Comparison of ENCODE assay signal across 18 cellular contexts in genomic region chr20:19275038-19275629, GRCh38.
DNase-seq lines count a peak whose midpoint lies in the region; ATAC-seq and TF ChIP-seq lines count a peak whose summit lies in the region.
"Had no signal": no experiment of that assay in that cellular context is flagged by ENCODE, and none has a peak within 500 bp of the region (broad histone marks: within the 10 kb centered on the region; RNA-seq: fewer than 3 reads in every experiment).

No MANE protein-coding gene starts in this region.

- no TSS peak for BruUV-seq in PC-3 (replicated peaks; lab: Mats Ljungman, UMichigan)

- POLR2A ChIA-PET in PC-3 (lab: Charles Lee; ENCODE audit: unreplicated experiment): no interaction called here

- H3K36me3 ChIP-seq in adrenal gland (replicated peaks in 1 of 2): no peaks in the 10 kb centered on the region
- no peaks in the 10 kb centered on the region for H3K36me3 ChIP-seq in mucosa of descending colon (ENCODE audit: low read depth)
- no peaks in the 10 kb centered on the region for H3K36me3 ChIP-seq in thyroid gland
- H3K36me3 ChIP-seq in PC-3 (ENCODE audit: low read depth, low read length): no peaks in the 10 kb centered on the region
- H3K36me3 ChIP-seq: SJCRH30, thoracic aorta had no signal

- CTCF ChIA-PET in PC-3 (lab: Charles Lee): no interaction called here

- TF ChIP-seq POLR2A in adrenal gland (IDR thresholded peaks at IDR 0.05): no peak
- no peak for TF ChIP-seq POLR2A in thyroid gland (IDR thresholded peaks at IDR 0.05)

- H3F3A ChIP-seq in PC-3 (ENCODE audit: low read length, unreplicated experiment): no peaks in the 10 kb centered on the region

- H3K9ac ChIP-seq in PC-3 (ENCODE audit: low read length): no peak overlapping the region

- no peak overlapping the region for H3K4me3 ChIP-seq in adrenal gland
- no peak overlapping the region for H3K4me3 ChIP-seq in mucosa of descending colon
- no peak overlapping the region for H3K4me3 ChIP-seq in thyroid gland (replicated peaks in 1 of 3)
- H3K4me3 ChIP-seq in PC-3 (ENCODE audit: low read length): no peak overlapping the region
- H3K4me3 ChIP-seq: SJCRH30, thoracic aorta had no signal

- H3K4me2 ChIP-seq in PC-3 (ENCODE audit: low read length): no peak overlapping the region

- intact Hi-C loops in adrenal gland (cut with DNase I) (no loop called here), mucosa of descending colon (cut with DNase I, micrococcal nuclease) (no loop called here), thyroid gland (cut with DNase I) (no loop called here), PC-3 (cut with micrococcal nuclease) (no loop called here)

- ATAC-seq in mucosa of descending colon: peak; percentile 76
- ATAC-seq in PC-3: no peak

- no peak overlapping the region for H2AFZ ChIP-seq in PC-3 (ENCODE audit: low read length)

- no peak for TF ChIP-seq CTCF in adrenal gland (IDR thresholded peaks at IDR 0.05)
- no peak for TF ChIP-seq CTCF in mucosa of descending colon (IDR thresholded peaks at IDR 0.05)
- no peak for TF ChIP-seq CTCF in thyroid gland (IDR thresholded peaks at IDR 0.05)
- TF ChIP-seq CTCF in PC-3 (conservative IDR thresholded peaks at IDR 0.05; ENCODE audit: low read depth, low read length): no peak

- peak; percentile 49 for DNase-seq in DMS53 (lab: John Stamatoyannopoulos, UW)
- DNase-seq in DMS53 treated with DMSO at 0.1 percent for 48 hours (lab: John Stamatoyannopoulos, UW; ENCODE audit: unreplicated experiment): no peak
- DNase-seq in adrenal gland: no peak
- peak in 1 of 3 donors; percentile 52 for DNase-seq in mucosa of descending colon
- DNase-seq in thyroid gland: no peak
- DNase-seq in T1000 (lab: John Stamatoyannopoulos, UW): no peak
- DNase-seq in PC-3: no peak
- DNase-seq in NCI-H748 treated with DMSO at 0.1 percent for 48 hours (lab: John Stamatoyannopoulos, UW): no peak
- DNase-seq: activated CD4-positive, alpha-beta memory T cell treated with anti-CD3 and anti-CD28 coated beads for 36 hours; CD4-positive, CD25-positive, alpha-beta regulatory T cell; Kasumi-1; mesenchymal stem cell; NCI-H1930; T-helper 9 cell had no signal

- no peaks in the 10 kb centered on the region for H3K79me2 ChIP-seq in PC-3 (ENCODE audit: low read length)

- H3K4me1 ChIP-seq in adrenal gland (replicated peaks in 1 of 2) (peaks cover 19% of the 10 kb centered on the region in 2 donors), mucosa of descending colon (ENCODE audit: low read depth) (peaks cover 19% of the 10 kb centered on the region), thyroid gland (peaks cover 17 to 22% of the 10 kb centered on the region in 2 donors), PC-3 (ENCODE audit: insufficient read depth, low read length) (no peaks in the 10 kb centered on the region)
- H3K4me1 ChIP-seq: SJCRH30 had no signal

- WGBS in adrenal gland, 4 donors: 14 to 31% (median 25%) methylated on average over 3 of the region's 3 CpGs
- 21 to 32% methylated on average over 3 of the region's 3 CpGs for WGBS in thyroid gland, 2 donors

- H3K27me3 ChIP-seq in adrenal gland: no peaks in the 10 kb centered on the region
- H3K27me3 ChIP-seq in thyroid gland: no peaks in the 10 kb centered on the region
- H3K27me3 ChIP-seq in PC-3 (ENCODE audit: low read length): peaks cover 77% of the 10 kb centered on the region
- H3K27me3 ChIP-seq: SJCRH30 had no signal

- H3K9me3 ChIP-seq in adrenal gland (replicated peaks in 1 of 3) (no peaks in the 10 kb centered on the region), mucosa of descending colon (no peaks in the 10 kb centered on the region), thyroid gland (no peaks in the 10 kb centered on the region), PC-3 (ENCODE audit: low read length) (no peaks in the 10 kb centered on the region)
- H3K9me3 ChIP-seq: SJCRH30, thoracic aorta had no signal

- H3K27ac ChIP-seq in adrenal gland: peak overlapping the region in 4 of 5 donors; percentile 66 to 87 (median 78)
- peak overlapping the region; percentile 75 to 90 (median 80) for H3K27ac ChIP-seq in thyroid gland
- no peak overlapping the region for H3K27ac ChIP-seq in PC-3 (ENCODE audit: low read length)
- H3K27ac ChIP-seq: 22Rv1, HL-60, SJCRH30, thoracic aorta had no signal

- H3K9me2 ChIP-seq in PC-3 (replicated peaks; ENCODE audit: low read length): no peaks in the 10 kb centered on the region

- no peaks in the 10 kb centered on the region for H4K20me1 ChIP-seq in PC-3 (ENCODE audit: low read length)
